Comparison of ENCODE assay signal across 1 cellular context in the genomic region with DNA sequence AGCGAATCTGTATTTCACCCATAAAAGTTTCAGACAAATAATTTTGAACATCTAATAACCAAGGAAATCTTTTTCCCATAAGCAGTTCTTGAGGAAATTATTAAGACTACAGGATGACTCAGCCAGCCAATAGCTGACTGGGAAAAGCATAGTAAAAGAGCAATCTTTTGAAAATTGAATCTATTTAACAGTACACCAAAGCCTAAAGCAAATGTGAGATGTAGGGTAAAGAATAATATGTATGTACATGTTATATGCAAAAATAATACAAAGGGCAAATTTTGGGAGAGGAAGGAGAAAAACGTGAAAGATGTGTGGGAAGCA.
TF ChIP-seq lines count a peak whose summit lies in the region.

No MANE protein-coding gene starts in this region.

TF ChIP-seq in SK-N-SH, 30 proteins besides CTCF, POLR2A, EP300 and RAD21 (continued from another document):
- TF ChIP-seq, protein P1, sequence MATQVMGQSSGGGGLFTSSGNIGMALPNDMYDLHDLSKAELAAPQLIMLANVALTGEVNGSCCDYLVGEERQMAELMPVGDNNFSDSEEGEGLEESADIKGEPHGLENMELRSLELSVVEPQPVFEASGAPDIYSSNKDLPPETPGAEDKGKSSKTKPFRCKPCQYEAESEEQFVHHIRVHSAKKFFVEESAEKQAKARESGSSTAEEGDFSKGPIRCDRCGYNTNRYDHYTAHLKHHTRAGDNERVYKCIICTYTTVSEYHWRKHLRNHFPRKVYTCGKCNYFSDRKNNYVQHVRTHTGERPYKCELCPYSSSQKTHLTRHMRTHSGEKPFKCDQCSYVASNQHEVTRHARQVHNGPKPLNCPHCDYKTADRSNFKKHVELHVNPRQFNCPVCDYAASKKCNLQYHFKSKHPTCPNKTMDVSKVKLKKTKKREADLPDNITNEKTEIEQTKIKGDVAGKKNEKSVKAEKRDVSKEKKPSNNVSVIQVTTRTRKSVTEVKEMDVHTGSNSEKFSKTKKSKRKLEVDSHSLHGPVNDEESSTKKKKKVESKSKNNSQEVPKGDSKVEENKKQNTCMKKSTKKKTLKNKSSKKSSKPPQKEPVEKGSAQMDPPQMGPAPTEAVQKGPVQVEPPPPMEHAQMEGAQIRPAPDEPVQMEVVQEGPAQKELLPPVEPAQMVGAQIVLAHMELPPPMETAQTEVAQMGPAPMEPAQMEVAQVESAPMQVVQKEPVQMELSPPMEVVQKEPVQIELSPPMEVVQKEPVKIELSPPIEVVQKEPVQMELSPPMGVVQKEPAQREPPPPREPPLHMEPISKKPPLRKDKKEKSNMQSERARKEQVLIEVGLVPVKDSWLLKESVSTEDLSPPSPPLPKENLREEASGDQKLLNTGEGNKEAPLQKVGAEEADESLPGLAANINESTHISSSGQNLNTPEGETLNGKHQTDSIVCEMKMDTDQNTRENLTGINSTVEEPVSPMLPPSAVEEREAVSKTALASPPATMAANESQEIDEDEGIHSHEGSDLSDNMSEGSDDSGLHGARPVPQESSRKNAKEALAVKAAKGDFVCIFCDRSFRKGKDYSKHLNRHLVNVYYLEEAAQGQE (IDR thresholded peaks at IDR 0.05; ENCODE audit: low read depth, low read length): no peak
- TF ChIP-seq TAF1 (IDR thresholded peaks at IDR 0.05; ENCODE audit: borderline replicate concordance, low read depth, low read length) (no peak), FOSL2 (IDR thresholded peaks at IDR 0.05; ENCODE audit: borderline replicate concordance, low read depth) (no peak; the same call in 1 of the 2 replicates), RXRA (IDR thresholded peaks at IDR 0.05; ENCODE audit: borderline replicate concordance, low read depth) (no peak), SIN3A (IDR thresholded peaks at IDR 0.05; ENCODE audit: borderline replicate concordance, low read depth, low read length) (no peak), EZH2phosphoT487 (IDR thresholded peaks at IDR 0.05; ENCODE audit: borderline replicate concordance, low read depth) (no peak), TCF12 (IDR thresholded peaks at IDR 0.05) (no peak), SMC3 (IDR thresholded peaks at IDR 0.05; ENCODE audit: low read depth, low read length) (no peak), GABPA (IDR thresholded peaks at IDR 0.05; ENCODE audit: low read depth) (no peak), GATA2 (CRISPR knock-in tag; IDR thresholded peaks at IDR 0.05) (no peak)
- TF ChIP-seq, protein P2, sequence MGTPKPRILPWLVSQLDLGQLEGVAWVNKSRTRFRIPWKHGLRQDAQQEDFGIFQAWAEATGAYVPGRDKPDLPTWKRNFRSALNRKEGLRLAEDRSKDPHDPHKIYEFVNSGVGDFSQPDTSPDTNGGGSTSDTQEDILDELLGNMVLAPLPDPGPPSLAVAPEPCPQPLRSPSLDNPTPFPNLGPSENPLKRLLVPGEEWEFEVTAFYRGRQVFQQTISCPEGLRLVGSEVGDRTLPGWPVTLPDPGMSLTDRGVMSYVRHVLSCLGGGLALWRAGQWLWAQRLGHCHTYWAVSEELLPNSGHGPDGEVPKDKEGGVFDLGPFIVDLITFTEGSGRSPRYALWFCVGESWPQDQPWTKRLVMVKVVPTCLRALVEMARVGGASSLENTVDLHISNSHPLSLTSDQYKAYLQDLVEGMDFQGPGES (IDR thresholded peaks at IDR 0.05; ENCODE audit: low read depth, low read length): no peak
- TF ChIP-seq, protein P3, sequence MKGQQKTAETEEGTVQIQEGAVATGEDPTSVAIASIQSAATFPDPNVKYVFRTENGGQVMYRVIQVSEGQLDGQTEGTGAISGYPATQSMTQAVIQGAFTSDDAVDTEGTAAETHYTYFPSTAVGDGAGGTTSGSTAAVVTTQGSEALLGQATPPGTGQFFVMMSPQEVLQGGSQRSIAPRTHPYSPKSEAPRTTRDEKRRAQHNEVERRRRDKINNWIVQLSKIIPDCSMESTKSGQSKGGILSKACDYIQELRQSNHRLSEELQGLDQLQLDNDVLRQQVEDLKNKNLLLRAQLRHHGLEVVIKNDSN (IDR thresholded peaks at IDR 0.05; ENCODE audit: borderline replicate concordance, low read depth): no peak
- TF ChIP-seq, protein P4, sequence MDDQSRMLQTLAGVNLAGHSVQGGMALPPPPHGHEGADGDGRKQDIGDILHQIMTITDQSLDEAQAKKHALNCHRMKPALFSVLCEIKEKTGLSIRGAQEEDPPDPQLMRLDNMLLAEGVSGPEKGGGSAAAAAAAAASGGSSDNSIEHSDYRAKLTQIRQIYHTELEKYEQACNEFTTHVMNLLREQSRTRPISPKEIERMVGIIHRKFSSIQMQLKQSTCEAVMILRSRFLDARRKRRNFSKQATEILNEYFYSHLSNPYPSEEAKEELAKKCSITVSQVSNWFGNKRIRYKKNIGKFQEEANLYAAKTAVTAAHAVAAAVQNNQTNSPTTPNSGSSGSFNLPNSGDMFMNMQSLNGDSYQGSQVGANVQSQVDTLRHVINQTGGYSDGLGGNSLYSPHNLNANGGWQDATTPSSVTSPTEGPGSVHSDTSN (IDR thresholded peaks at IDR 0.05): no peak
